27 cellular contexts compared by ENCODE assay signal in genomic region chr14:76752744-76753143, GRCh38. TPM values are rescaled to one million over a fixed set of nuclear protein-coding genes. Genes with fewer than 3 reads are reported as not detected.
DNase-seq lines count a peak whose midpoint lies in the region.
"Had no signal": no experiment of that assay in that cellular context is flagged by ENCODE, and none has a peak within 500 bp of the region (broad histone marks: within the 10 kb centered on the region; RNA-seq: fewer than 3 reads in every experiment).

No MANE protein-coding gene starts in this region.

- intact Hi-C loops in activated CD4-positive, alpha-beta memory T cell treated with anti-CD3 and anti-CD28 coated beads for 36 hours (cut with micrococcal nuclease) = no loop called here

- POLR2A ChIA-PET in activated CD4-positive, alpha-beta memory T cell treated with anti-CD3 and anti-CD28 coated beads for 36 hours (lab: Charles Lee) = no interaction called here

- no peak overlapping the region for H3K27ac Mint-ChIP-seq in activated CD4-positive, alpha-beta memory T cell treated with anti-CD3 and anti-CD28 coated beads for 36 hours
- H3K27ac Mint-ChIP-seq: activated CD4-positive, alpha-beta T cell treated with anti-CD3 and anti-CD28 coated beads for 36 hours; activated T-helper 2 cell treated with anti-CD3 and anti-CD28 coated beads, Interferon-gamma antibody, Interleukin-2, Interleukin-4, amounts not matched to agents 10 μg/mL and 5 μg/mL and 100 μg/mL, durations not matched to agents 14 hours and 24 hours and 36 hours; CD4-positive, alpha-beta T cell; naive thymus-derived CD8-positive, alpha-beta T cell; stimulated activated memory B cell treated with anti-CD40 and anti-IgM and Interleukin-4, amounts not matched to agents 10 μg/mL and 1 μg/mL and 100 μg/mL, for 72 hours had no signal

- H3K36me3 Mint-ChIP-seq in activated CD4-positive, alpha-beta memory T cell treated with anti-CD3 and anti-CD28 coated beads for 36 hours = no peaks in the 10 kb centered on the region
- H3K36me3 Mint-ChIP-seq: naive thymus-derived CD8-positive, alpha-beta T cell; stimulated activated memory B cell treated with anti-CD40 and anti-IgM and Interleukin-4, amounts not matched to agents 10 μg/mL and 1 μg/mL and 100 μg/mL, for 72 hours had no signal

- H3K4me1 Mint-ChIP-seq in activated CD4-positive, alpha-beta memory T cell treated with anti-CD3 and anti-CD28 coated beads for 36 hours (ENCODE audit: low read depth) = no peaks in the 10 kb centered on the region
- H3K4me1 Mint-ChIP-seq: activated CD4-positive, alpha-beta T cell treated with anti-CD3 and anti-CD28 coated beads for 36 hours; naive thymus-derived CD8-positive, alpha-beta T cell; stimulated activated memory B cell treated with anti-CD40 and anti-IgM and Interleukin-4, amounts not matched to agents 10 μg/mL and 1 μg/mL and 100 μg/mL, for 72 hours had no signal

- peaks cover 1% of the 10 kb centered on the region for H3K27me3 Mint-ChIP-seq in activated CD4-positive, alpha-beta memory T cell treated with anti-CD3 and anti-CD28 coated beads for 36 hours
- H3K27me3 Mint-ChIP-seq: CD4-positive, alpha-beta T cell had no signal

- no peak overlapping the region for H3K4me3 Mint-ChIP-seq in activated CD4-positive, alpha-beta memory T cell treated with anti-CD3 and anti-CD28 coated beads for 36 hours
- H3K4me3 Mint-ChIP-seq: activated CD4-positive, alpha-beta T cell treated with anti-CD3 and anti-CD28 coated beads for 36 hours; CD4-positive, alpha-beta T cell; stimulated activated memory B cell treated with anti-CD40 and anti-IgM and Interleukin-4, amounts not matched to agents 10 μg/mL and 1 μg/mL and 100 μg/mL, for 72 hours had no signal

- H3K9me3 Mint-ChIP-seq in activated CD4-positive, alpha-beta memory T cell treated with anti-CD3 and anti-CD28 coated beads for 36 hours = no peaks in the 10 kb centered on the region
- H3K9me3 Mint-ChIP-seq: activated T-helper 2 cell treated with anti-CD3 and anti-CD28 coated beads, Interferon-gamma antibody, Interleukin-2, Interleukin-4, amounts not matched to agents 10 μg/mL and 5 μg/mL and 100 μg/mL, durations not matched to agents 14 hours and 24 hours and 36 hours; CD4-positive, alpha-beta T cell; stimulated activated memory B cell treated with anti-CD40 and anti-IgM and Interleukin-4, amounts not matched to agents 10 μg/mL and 1 μg/mL and 100 μg/mL, for 72 hours had no signal

- CTCF ChIA-PET in activated CD4-positive, alpha-beta memory T cell treated with anti-CD3 and anti-CD28 coated beads for 36 hours (lab: Charles Lee) = no interaction called here

- DNase-seq in Ammon's horn (ENCODE audit: low spot score) = peak; percentile 90
- DNase-seq in NCI-H446 treated with DMSO at 0.1 percent for 48 hours (lab: John Stamatoyannopoulos, UW) = peak; percentile 43
- peak; percentile 85 for DNase-seq in globus pallidus (ENCODE audit: low spot score)
- DNase-seq in occipital lobe (lab: John Stamatoyannopoulos, UW) = peak; percentile 39
- no peak for DNase-seq in effector CD4-positive, alpha-beta T cell
- DNase-seq in middle frontal gyrus (ENCODE audit: extremely low spot score, low spot score) = no peak
- DNase-seq in activated CD4-positive, alpha-beta memory T cell treated with anti-CD3 and anti-CD28 coated beads for 36 hours = no peak
- DNase-seq in COR-L47 (lab: John Stamatoyannopoulos, UW) = no peak
- DNase-seq: activated CD4-positive, alpha-beta T cell treated with anti-CD3 and anti-CD28 coated beads for 36 hours; activated CD8-positive, alpha-beta memory T cell treated with anti-CD3 and anti-CD28 coated beads for 24 hours; activated naive CD4-positive, alpha-beta T cell treated with anti-CD3 and anti-CD28 coated beads, Interleukin-2, amount 50 U/mL, for 16 hours; activated T-cell treated with anti-CD3 and anti-CD28 coated beads for 4 hours; CD4-positive, alpha-beta T cell; effector CD8-positive, alpha-beta T cell; IMR-90; kidney; naive thymus-derived CD8-positive, alpha-beta T cell; NCI-H1436; NCI-H345; NCI-H748 treated with DMSO at 0.1 percent for 48 hours; Peyer's patch; retina; SHP77; testis; uterus had no signal

RNA-seq across cellular contexts. Expression of gene VASH1, which starts 8.5 kb away (rescaled TPM):
- total RNA-seq in occipital lobe = 90.8 TPM
- 1 to 10 TPM; 6.1 TPM for total RNA-seq in activated CD4-positive, alpha-beta memory T cell treated with anti-CD3 and anti-CD28 coated beads for 36 hours

RNA-seq across cellular contexts. Expression of gene ANGEL1, which starts 59.9 kb away (rescaled TPM):
- total RNA-seq in occipital lobe = 10.3 TPM
- 10 to 100 TPM; 14.6 to 15.9 TPM for total RNA-seq in activated CD4-positive, alpha-beta memory T cell treated with anti-CD3 and anti-CD28 coated beads for 36 hours

Comparison
In these comparisons a context has a peak if more than half of its experiments do, and no peak if none do; other contexts are left out.
1. DNase-seq: peak in Ammon's horn (single experiment), NCI-H446 treated with DMSO at 0.1 percent for 48 hours (single experiment), globus pallidus (single experiment) and occipital lobe (single experiment); none in effector CD4-positive, alpha-beta T cell (single experiment), middle frontal gyrus (single experiment), activated CD4-positive, alpha-beta memory T cell treated with anti-CD3 and anti-CD28 coated beads for 36 hours (single experiment) and COR-L47 (single experiment).
2. RNA of gene VASH1, which starts 8.5 kb away (total RNA-seq): 90.8 TPM in occipital lobe (single experiment); 6.1 TPM in activated CD4-positive, alpha-beta memory T cell treated with anti-CD3 and anti-CD28 coated beads for 36 hours; every median in the first group is over 10 times any median in the second.